23 cellular contexts compared by ENCODE assay signal in the genomic region with DNA sequence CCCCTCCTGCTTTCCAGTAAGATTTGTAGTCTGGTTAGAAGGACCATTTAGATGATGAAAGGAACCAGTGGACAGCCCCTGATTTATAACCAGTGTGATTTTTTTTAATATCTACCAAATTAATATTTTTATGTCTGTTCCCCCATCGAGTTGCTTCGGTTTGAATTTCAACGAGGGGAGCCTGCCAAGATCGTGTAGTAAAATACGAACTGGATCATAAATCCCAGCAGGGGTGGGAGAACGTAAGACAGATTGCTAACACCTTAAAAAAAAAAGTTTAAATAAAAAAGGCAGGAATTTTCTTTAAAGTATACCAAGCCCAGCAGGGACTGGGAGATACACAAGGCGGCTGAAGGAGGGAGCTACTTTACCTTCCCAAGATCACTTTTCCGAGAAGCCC.
"Had no signal": no experiment of that assay in that cellular context is flagged by ENCODE, and none has a peak within 500 bp of the region (broad histone marks: within the 10 kb centered on the region; RNA-seq: fewer than 3 reads in every experiment).

No MANE protein-coding gene starts in this region.

- H3K4me3 Mint-ChIP-seq: memory B cell; naive thymus-derived CD4-positive, alpha-beta T cell; nephron; neural crest cell; stimulated activated naive B cell treated with anti-CD40 and anti-IgM and Interleukin-4, amounts not matched to agents 10 μg/mL and 1 μg/mL and 100 μg/mL, for 72 hours; stimulated activated naive CD8-positive, alpha-beta T cell treated with anti-CD3 and anti-CD28 coated beads, Interleukin-15, Interleukin-2, amounts not matched to agents 100 ng/mL and 50 ng/mL, for 24 hours had no signal

- H3K4me1 Mint-ChIP-seq: naive thymus-derived CD4-positive, alpha-beta T cell; neural crest cell had no signal

- H3K27ac Mint-ChIP-seq: memory B cell; naive thymus-derived CD4-positive, alpha-beta T cell; stimulated activated naive B cell treated with anti-CD40 and anti-IgM and Interleukin-4, amounts not matched to agents 10 μg/mL and 1 μg/mL and 100 μg/mL, for 72 hours; stimulated activated naive CD8-positive, alpha-beta T cell treated with anti-CD3 and anti-CD28 coated beads, Interleukin-15, Interleukin-2, amounts not matched to agents 100 ng/mL and 50 ng/mL, for 24 hours had no signal

- ATAC-seq: naive thymus-derived CD4-positive, alpha-beta T cell; pancreas; right cardiac atrium; sciatic nerve; stimulated activated naive B cell treated with anti-CD40 and anti-IgM and Interleukin-4, amounts not matched to agents 10 μg/mL and 1 μg/mL and 100 μg/mL, for 72 hours; upper lobe of right lung had no signal

- H3K36me3 Mint-ChIP-seq: memory B cell; naive thymus-derived CD4-positive, alpha-beta T cell; stimulated activated naive B cell treated with anti-CD40 and anti-IgM and Interleukin-4, amounts not matched to agents 10 μg/mL and 1 μg/mL and 100 μg/mL, for 72 hours had no signal

- H3K9me3 Mint-ChIP-seq: memory B cell; naive thymus-derived CD4-positive, alpha-beta T cell; nephron; neural crest cell; stimulated activated naive B cell treated with anti-CD40 and anti-IgM and Interleukin-4, amounts not matched to agents 10 μg/mL and 1 μg/mL and 100 μg/mL, for 72 hours; stimulated activated naive CD8-positive, alpha-beta T cell treated with anti-CD3 and anti-CD28 coated beads, Interleukin-15, Interleukin-2, amounts not matched to agents 100 ng/mL and 50 ng/mL, for 24 hours had no signal

- DNase-seq: islet precursor cell; left ventricle myocardium inferior; midbrain; mucosa of descending colon; naive thymus-derived CD4-positive, alpha-beta T cell; nucleus accumbens; pancreas; posterior cingulate gyrus; retina; right cardiac atrium; stimulated activated CD4-positive, alpha-beta T cell treated with anti-CD3 and anti-CD28 coated beads, Interleukin-12 subunit alpha, Interleukin-12 subunit beta, amount 100 ng/mL, for 4 hours; stimulated activated CD4-positive, alpha-beta T cell treated with anti-CD3 and anti-CD28 coated beads, Interleukin-15, amount 100 ng/mL, for 24 hours; stimulated activated CD4-positive, alpha-beta T cell treated with anti-CD3 and anti-CD28 coated beads, Interleukin-2, amount 100 ng/mL, for 24 hours; stimulated activated CD4-positive, alpha-beta T cell treated with anti-CD3 and anti-CD28 coated beads, Interleukin-4, amount 100 ng/mL, for 1 hour; stimulated activated naive B cell treated with anti-CD40 and anti-IgM and Interleukin-4, amounts not matched to agents 10 μg/mL and 1 μg/mL and 100 μg/mL, for 72 hours; tibial artery; trophoblast cell; upper lobe of right lung had no signal
